ENCODE assay signal across 21 cellular contexts in genomic region chr7:36984051-36984492, GRCh38.
A peak's percentile ranks its signal among the peaks of the same experiment; 100 is the strongest.
DNase-seq lines count a peak whose midpoint lies in the region; ATAC-seq, FAIRE-seq and TF ChIP-seq lines count a peak whose summit lies in the region.
"Had no signal": no experiment of that assay in that cellular context is flagged by ENCODE, and none has a peak within 500 bp of the region (broad histone marks: within the 10 kb centered on the region; RNA-seq: fewer than 3 reads in every experiment).

No MANE protein-coding gene starts in this region.

- no peaks in the 10 kb centered on the region for H3K36me3 ChIP-seq in H1 (ENCODE audit: control insufficient read depth in 2 of 4, insufficient read depth in 4 of 4, low read length in 3 of 4)
- H3K36me3 ChIP-seq: ascending aorta, gastroesophageal sphincter had no signal

- no peak overlapping the region for H3K9ac ChIP-seq in H1 (replicated peaks in 1 of 4; ENCODE audit: extremely low read depth in 1 of 4, low read depth in 3 of 4, low read length in 3 of 4)

- H3K27ac ChIP-seq in H1 (ENCODE audit: low read depth, low read length) = no peak overlapping the region
- H3K27ac ChIP-seq: ascending aorta, coronary artery, epithelial cell of prostate had no signal

- peak overlapping the region; percentile 16; the same call in 1 of the 2 replicates for H2AK5ac ChIP-seq in H1 (ENCODE audit: low read depth, low read length)

- H3K4me2 ChIP-seq in H1 (ENCODE audit: insufficient read depth in 1 of 2, low read depth in 2 of 2, low read length in 2 of 2) = no peak overlapping the region

- H3K9me3 ChIP-seq in H1 (ENCODE audit: insufficient read depth in 2 of 2, low read depth in 1 of 2, low read length in 1 of 2) = no peaks in the 10 kb centered on the region
- H3K9me3 ChIP-seq: ascending aorta, gastroesophageal sphincter had no signal

- H2AFZ ChIP-seq in H1 (ENCODE audit: low read length) = no peak overlapping the region

- no peak overlapping the region for H3K4ac ChIP-seq in H1 (replicated peaks; ENCODE audit: insufficient read length, low read depth, low read length)

- no peak overlapping the region for H2BK12ac ChIP-seq in H1 (ENCODE audit: low read depth, low read length)

- no peak overlapping the region for H3K14ac ChIP-seq in H1 (ENCODE audit: insufficient read length)

- no peaks in the 10 kb centered on the region for H4K20me1 ChIP-seq in H1 (replicated peaks in 1 of 2; ENCODE audit: control insufficient read depth in 1 of 2, insufficient read depth in 2 of 2, low read length in 2 of 2)

- no peak for TF ChIP-seq EP300 in H1 (IDR thresholded peaks at IDR 0.05; ENCODE audit: borderline replicate concordance in 1 of 2, low read depth in 2 of 2, low read length in 2 of 2)

- H4K5ac ChIP-seq in H1 (ENCODE audit: insufficient read length, low read depth, low read length) = no peak overlapping the region

- DNase-seq in SKM-1 treated with dmso at 0.1 percent for 144 hours (lab: John Stamatoyannopoulos, UW; ENCODE audit: unreplicated experiment) (peak; percentile 22), SKM-1 (lab: John Stamatoyannopoulos, UW; ENCODE audit: unreplicated experiment) (no peak), NCI-H2171 treated with DMSO at 0.1 percent for 48 hours (lab: John Stamatoyannopoulos, UW) (peak; percentile 68), H1 (ENCODE audit: low read depth in 1 of 2, low spot score in 2 of 2) (no peak), endothelial cell (ENCODE audit: low spot score) (no peak), hepatic stellate cell (ENCODE audit: low spot score) (no peak)
- no peak for DNase-seq in stimulated activated effector memory CD8-positive, alpha-beta T cell treated with anti-CD3 and anti-CD28 coated beads, Interleukin-12 subunit alpha, Interleukin-12 subunit beta, amount 100 ng/mL, for 72 hours (ENCODE audit: low spot score in 2 of 2)
- DNase-seq in stimulated activated CD4-positive, alpha-beta T cell treated with anti-CD3 and anti-CD28 coated beads, Interleukin-12 subunit alpha, Interleukin-12 subunit beta, amount 100 ng/mL, for 4 hours = no peak
- DNase-seq: activated gamma-delta T cell treated with Interleukin-2 at 50 U/mL for 16 hours; CD8-positive, alpha-beta T cell; mammary epithelial cell; NCI-H2081 treated with DMSO at 0.1 percent for 48 hours; NK-92 treated with Interleukin-12 subunit alpha and Interleukin-12 subunit beta, amount 100 ng/mL, for 24 hours; T-helper 9 cell had no signal

- H3K36me3 Mint-ChIP-seq in stimulated activated effector memory CD8-positive, alpha-beta T cell treated with anti-CD3 and anti-CD28 coated beads, Interleukin-12 subunit alpha, Interleukin-12 subunit beta, amount 100 ng/mL, for 72 hours = no peaks in the 10 kb centered on the region
- no peaks in the 10 kb centered on the region for H3K36me3 Mint-ChIP-seq in endothelial cell (ENCODE audit: low read depth, unreplicated experiment)

- no peak for TF ChIP-seq POLR2A in H1 (IDR thresholded peaks at IDR 0.05; ENCODE audit: control extremely low read depth in 1 of 2, low read depth in 2 of 2, low read length in 2 of 2)

- no peak overlapping the region for H3K4me3 ChIP-seq in H1 (ENCODE audit: extremely low read depth in 1 of 4, insufficient read depth in 2 of 4, low read depth in 3 of 4, low read length in 4 of 4)
- H3K4me3 ChIP-seq: ascending aorta, coronary artery had no signal

- H2BK15ac ChIP-seq in H1 (ENCODE audit: low read length) = no peak overlapping the region

- no peak overlapping the region for H3K56ac ChIP-seq in H1 (replicated peaks; ENCODE audit: insufficient read length, low read depth, low read length)

- peaks cover 0 to 14% (median 0%) of the 10 kb centered on the region in 4 experiments; a peak in 3 of 7 replicates for H3K4me1 ChIP-seq in H1 (replicated peaks in 1 of 4; ENCODE audit: control insufficient read depth in 3 of 4, insufficient read depth in 4 of 4, low read length in 3 of 4)
- H3K4me1 ChIP-seq: ascending aorta had no signal

- POLR2A ChIA-PET in H1 (lab: Charles Lee; ENCODE audit: partially characterized antibody) = interaction anchor here (0.7 kb wide), 2 partner anchors 14 to 727 kb away, joined by 3 read pairs; no protein-coding TSS in a partner anchor

- H3K18ac ChIP-seq in H1 (ENCODE audit: extremely low read depth, low read length) = no peak overlapping the region

- H3K9me3 Mint-ChIP-seq in stimulated activated effector memory CD8-positive, alpha-beta T cell treated with anti-CD3 and anti-CD28 coated beads, Interleukin-12 subunit alpha, Interleukin-12 subunit beta, amount 100 ng/mL, for 72 hours = no peaks in the 10 kb centered on the region
- no peaks in the 10 kb centered on the region for H3K9me3 Mint-ChIP-seq in endothelial cell (ENCODE audit: unreplicated experiment)
- H3K9me3 Mint-ChIP-seq: CD8-positive, alpha-beta T cell; nephron had no signal

- no peak overlapping the region for H3K4me3 Mint-ChIP-seq in stimulated activated effector memory CD8-positive, alpha-beta T cell treated with anti-CD3 and anti-CD28 coated beads, Interleukin-12 subunit alpha, Interleukin-12 subunit beta, amount 100 ng/mL, for 72 hours
- no peak overlapping the region for H3K4me3 Mint-ChIP-seq in endothelial cell (ENCODE audit: unreplicated experiment)

- TF ChIP-seq CTCF in H1 (IDR thresholded peaks at IDR 0.05; ENCODE audit: control extremely low read depth in 1 of 3, insufficient read depth in 1 of 3, low read depth in 1 of 3, low read length in 3 of 3) = no peak
- no peak for TF ChIP-seq CTCF in endothelial cell (IDR thresholded peaks at IDR 0.05; ENCODE audit: unreplicated experiment)

- H3K27ac Mint-ChIP-seq in stimulated activated effector memory CD8-positive, alpha-beta T cell treated with anti-CD3 and anti-CD28 coated beads, Interleukin-12 subunit alpha, Interleukin-12 subunit beta, amount 100 ng/mL, for 72 hours = peak overlapping the region; percentile 55
- H3K27ac Mint-ChIP-seq in endothelial cell (ENCODE audit: unreplicated experiment) = no peak overlapping the region

- no peaks in the 10 kb centered on the region for H3K23me2 ChIP-seq in H1 (ENCODE audit: low read depth, low read length)

- FAIRE-seq in H1 (lab: Jason Lieb, UNC) = no peak
- FAIRE-seq: G401.6 had no signal

- no peak overlapping the region for H3K23ac ChIP-seq in H1 (ENCODE audit: insufficient read length)

- ATAC-seq in stimulated activated effector memory CD8-positive, alpha-beta T cell treated with anti-CD3 and anti-CD28 coated beads, Interleukin-12 subunit alpha, Interleukin-12 subunit beta, amount 100 ng/mL, for 72 hours = no peak
- ATAC-seq: CD8-positive, alpha-beta T cell; gastroesophageal sphincter; Right ventricle myocardium inferior had no signal

- H2BK5ac ChIP-seq in H1 (ENCODE audit: low read depth, low read length) = no peak overlapping the region

- no peaks in the 10 kb centered on the region for H3K79me2 ChIP-seq in H1 (ENCODE audit: control insufficient read depth in 1 of 2, insufficient read depth in 2 of 2, low read length in 2 of 2)

- TF ChIP-seq RAD21 in H1 (IDR thresholded peaks at IDR 0.05 in 1 of 2, conservative IDR thresholded peaks at IDR 0.05 in 1 of 2; ENCODE audit: low read depth in 2 of 2, low read length in 2 of 2) = no peak

- H3K4me1 Mint-ChIP-seq in stimulated activated effector memory CD8-positive, alpha-beta T cell treated with anti-CD3 and anti-CD28 coated beads, Interleukin-12 subunit alpha, Interleukin-12 subunit beta, amount 100 ng/mL, for 72 hours = peaks cover 40% of the 10 kb centered on the region
- peaks cover 6% of the 10 kb centered on the region for H3K4me1 Mint-ChIP-seq in endothelial cell (ENCODE audit: unreplicated experiment)

- H3K27me3 ChIP-seq in H1 (replicated peaks in 1 of 4; ENCODE audit: control insufficient read depth in 3 of 4, extremely low read depth in 1 of 4, insufficient read depth in 3 of 4, low read length in 3 of 4) = no peaks in the 10 kb centered on the region
- H3K27me3 ChIP-seq: ascending aorta, gastroesophageal sphincter had no signal

- no peak overlapping the region for H2BK120ac ChIP-seq in H1 (replicated peaks; ENCODE audit: low read depth, low read length)

- 89% methylated on average over 8 of the region's 8 CpGs; no CpG with 5 or more reads in 1 of the 2 experiments for WGBS in H1 (ENCODE audit: extremely low coverage in 1 of 2, insufficient coverage in 1 of 2, insufficient read length in 1 of 2, insufficient replicate concordance in 2 of 2, low coverage in 1 of 2, low lambda C conversion rate in 2 of 2, missing lambda C conversion rate in 1 of 2), 2 experiments

- H3K79me1 ChIP-seq in H1 (ENCODE audit: low read depth, low read length) = no peaks in the 10 kb centered on the region

- H3K27me3 Mint-ChIP-seq in endothelial cell (ENCODE audit: unreplicated experiment) = peaks cover 3% of the 10 kb centered on the region

- H2BK20ac ChIP-seq in H1 (ENCODE audit: low read length) = no peak overlapping the region

- H4K91ac ChIP-seq in H1 (replicated peaks; ENCODE audit: insufficient read length, low read length) = no peak overlapping the region

- CTCF ChIA-PET in H1 (lab: Charles Lee; ENCODE audit: partially characterized antibody) = interaction anchor here (0.7 to 11.2 kb wide), 13 partner anchors 9 to 929 kb away, joined by 3 to 162 read pairs (median 6); no protein-coding TSS in a partner anchor

- no peak overlapping the region for H4K8ac ChIP-seq in H1 (ENCODE audit: extremely low read depth, insufficient read depth, low read length)

TF ChIP-seq in H1, 55 proteins besides CTCF, POLR2A, EP300 and RAD21 (continues in another document):
- TF ChIP-seq SIRT6 (IDR thresholded peaks at IDR 0.05; ENCODE audit: low read length) (no peak), CBX5 (IDR thresholded peaks at IDR 0.05; ENCODE audit: low read depth, low read length) (no peak), POLR2AphosphoS5 (IDR thresholded peaks at IDR 0.05; ENCODE audit: low read depth, low read length) (no peak), SIX5 (IDR thresholded peaks at IDR 0.05; ENCODE audit: low read depth, low read length) (no peak), BACH1 (IDR thresholded peaks at IDR 0.05; ENCODE audit: low read length) (no peak), PHF8 (conservative IDR thresholded peaks at IDR 0.05; ENCODE audit: low read depth, low read length) (no peak), KDM4A (IDR thresholded peaks at IDR 0.05; ENCODE audit: low read depth, low read length, severe bottlenecking) (no peak), ATF3 (IDR thresholded peaks at IDR 0.05; ENCODE audit: insufficient read depth, low read depth, low read length) (no peak), TBP (IDR thresholded peaks at IDR 0.05; ENCODE audit: low read depth, low read length) (no peak)
- TF ChIP-seq, protein P1, sequence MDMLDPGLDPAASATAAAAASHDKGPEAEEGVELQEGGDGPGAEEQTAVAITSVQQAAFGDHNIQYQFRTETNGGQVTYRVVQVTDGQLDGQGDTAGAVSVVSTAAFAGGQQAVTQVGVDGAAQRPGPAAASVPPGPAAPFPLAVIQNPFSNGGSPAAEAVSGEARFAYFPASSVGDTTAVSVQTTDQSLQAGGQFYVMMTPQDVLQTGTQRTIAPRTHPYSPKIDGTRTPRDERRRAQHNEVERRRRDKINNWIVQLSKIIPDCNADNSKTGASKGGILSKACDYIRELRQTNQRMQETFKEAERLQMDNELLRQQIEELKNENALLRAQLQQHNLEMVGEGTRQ (IDR thresholded peaks at IDR 0.05; ENCODE audit: low read length) = no peak

Comparison
In these comparisons a context has a peak if more than half of its experiments do, and no peak if none do; other contexts are left out.
1. DNase-seq: peak in SKM-1 treated with dmso at 0.1 percent for 144 hours (single experiment) and NCI-H2171 treated with DMSO at 0.1 percent for 48 hours (single experiment); none in SKM-1 (single experiment), H1 (0 of 2), stimulated activated effector memory CD8-positive, alpha-beta T cell treated with anti-CD3 and anti-CD28 coated beads, Interleukin-12 subunit alpha, Interleukin-12 subunit beta, amount 100 ng/mL, for 72 hours (0 of 2), endothelial cell (single experiment), hepatic stellate cell (single experiment) and stimulated activated CD4-positive, alpha-beta T cell treated with anti-CD3 and anti-CD28 coated beads, Interleukin-12 subunit alpha, Interleukin-12 subunit beta, amount 100 ng/mL, for 4 hours (single experiment).